ENCODE assay signal across 28 cellular contexts in the genomic region with DNA sequence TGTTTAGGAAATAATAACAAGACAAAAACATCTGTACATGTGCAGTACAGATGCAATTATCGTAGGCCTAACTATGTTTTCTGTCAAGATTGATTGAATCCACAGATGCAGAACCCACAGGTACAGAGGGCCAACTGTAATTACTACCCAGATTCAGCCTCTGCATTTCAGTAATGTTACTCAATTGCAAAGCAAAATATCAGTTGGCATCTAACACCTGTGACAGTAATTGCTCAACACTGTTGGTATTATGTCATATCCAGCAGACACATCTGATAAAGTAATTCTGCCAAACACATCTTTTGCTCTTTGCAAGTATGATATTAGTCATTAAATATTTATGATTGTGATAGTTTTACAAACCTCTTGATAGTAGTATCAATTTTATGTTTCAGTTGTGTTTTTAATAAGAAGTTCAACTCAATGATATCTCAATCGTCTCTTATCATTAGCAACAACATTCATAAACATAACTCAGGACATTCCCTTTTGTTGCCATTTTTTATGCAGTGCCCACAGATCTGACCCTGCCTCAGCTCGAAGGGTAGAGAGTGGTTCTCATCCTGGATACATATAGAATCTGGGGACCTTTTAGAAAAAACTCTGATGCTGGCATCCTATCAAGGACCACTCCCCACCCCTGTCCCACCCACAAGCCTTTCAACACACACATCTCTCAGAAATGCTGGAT.
DNase-seq lines count a peak whose midpoint lies in the region; ATAC-seq and FAIRE-seq lines count a peak whose summit lies in the region.
"Had no signal": no experiment of that assay in that cellular context is flagged by ENCODE, and none has a peak within 500 bp of the region (broad histone marks: within the 10 kb centered on the region; RNA-seq: fewer than 3 reads in every experiment).

No MANE protein-coding gene starts in this region.

- H3K4me1 Mint-ChIP-seq in activated naive CD8-positive, alpha-beta T cell (ENCODE audit: low read depth): peaks cover 11% of the 10 kb centered on the region
- H3K4me1 Mint-ChIP-seq in activated naive CD8-positive, alpha-beta T cell treated with anti-CD3 and anti-CD28 coated beads for 36 hours: peaks cover 23% of the 10 kb centered on the region
- H3K4me1 Mint-ChIP-seq in T-helper 17 cell: peaks cover 18% of the 10 kb centered on the region

- no peak for ATAC-seq in T-helper 17 cell
- no peak for ATAC-seq in HG03439 (IDR thresholded peaks at IDR 0.05; ENCODE audit: unreplicated experiment)
- no peak for ATAC-seq in GM18858 (IDR thresholded peaks at IDR 0.05; ENCODE audit: unreplicated experiment)
- ATAC-seq: gastroesophageal sphincter; left lung; naive thymus-derived CD4-positive, alpha-beta T cell had no signal

- H3K27ac Mint-ChIP-seq in activated naive CD8-positive, alpha-beta T cell: peak overlapping the region; percentile 12
- no peak overlapping the region for H3K27ac Mint-ChIP-seq in activated naive CD8-positive, alpha-beta T cell treated with anti-CD3 and anti-CD28 coated beads for 36 hours
- peak overlapping the region; percentile 21 for H3K27ac Mint-ChIP-seq in T-helper 17 cell
- H3K27ac Mint-ChIP-seq: activated CD4-positive, alpha-beta T cell treated with anti-CD3 and anti-CD28 coated beads, Interleukin-2, amount 10 ng/mL, durations not matched to agents 7 days and 5 days had no signal

- H3K36me3 Mint-ChIP-seq in activated naive CD8-positive, alpha-beta T cell: peaks cover 15% of the 10 kb centered on the region
- peaks cover 29% of the 10 kb centered on the region for H3K36me3 Mint-ChIP-seq in activated naive CD8-positive, alpha-beta T cell treated with anti-CD3 and anti-CD28 coated beads for 36 hours
- H3K36me3 Mint-ChIP-seq in T-helper 17 cell (ENCODE audit: low read depth): peaks cover 11% of the 10 kb centered on the region

- H3K27me3 Mint-ChIP-seq in activated naive CD8-positive, alpha-beta T cell: no peaks in the 10 kb centered on the region
- no peaks in the 10 kb centered on the region for H3K27me3 Mint-ChIP-seq in activated naive CD8-positive, alpha-beta T cell treated with anti-CD3 and anti-CD28 coated beads for 36 hours
- H3K27me3 Mint-ChIP-seq in T-helper 17 cell: no peaks in the 10 kb centered on the region
- H3K27me3 Mint-ChIP-seq: activated CD4-positive, alpha-beta T cell treated with anti-CD3 and anti-CD28 coated beads, Interleukin-2, amount 10 ng/mL, durations not matched to agents 7 days and 5 days; naive thymus-derived CD4-positive, alpha-beta T cell had no signal

- no peak overlapping the region for H3K4me3 Mint-ChIP-seq in activated naive CD8-positive, alpha-beta T cell
- H3K4me3 Mint-ChIP-seq in activated naive CD8-positive, alpha-beta T cell treated with anti-CD3 and anti-CD28 coated beads for 36 hours: no peak overlapping the region
- H3K4me3 Mint-ChIP-seq in T-helper 17 cell: no peak overlapping the region
- H3K4me3 Mint-ChIP-seq: activated CD4-positive, alpha-beta T cell treated with anti-CD3 and anti-CD28 coated beads, Interleukin-2, amount 10 ng/mL, durations not matched to agents 7 days and 5 days; immature natural killer cell; naive thymus-derived CD4-positive, alpha-beta T cell had no signal

- H3K9me3 ChIP-seq in T-helper 17 cell (ENCODE audit: control insufficient read depth, low read length, poor library complexity, severe bottlenecking): no peaks in the 10 kb centered on the region
- H3K9me3 ChIP-seq: gastroesophageal sphincter, left lung, SJSA1, stomach, thyroid gland, vagina had no signal

- no peaks in the 10 kb centered on the region for H3K9me3 Mint-ChIP-seq in activated naive CD8-positive, alpha-beta T cell (ENCODE audit: low read depth)
- no peaks in the 10 kb centered on the region for H3K9me3 Mint-ChIP-seq in activated naive CD8-positive, alpha-beta T cell treated with anti-CD3 and anti-CD28 coated beads for 36 hours
- H3K9me3 Mint-ChIP-seq: activated CD4-positive, alpha-beta T cell treated with anti-CD3 and anti-CD28 coated beads, Interleukin-2, amount 10 ng/mL, durations not matched to agents 7 days and 5 days; immature natural killer cell; naive thymus-derived CD4-positive, alpha-beta T cell had no signal

- peak; percentile 15 for FAIRE-seq in GM18507 (lab: Jason Lieb, UNC)
- FAIRE-seq: endometrium had no signal

- no peak for DNase-seq in activated naive CD8-positive, alpha-beta T cell treated with anti-CD3 and anti-CD28 coated beads for 36 hours
- DNase-seq in GM18507 (ENCODE audit: extremely low spot score, insufficient read length, low read depth): no peak
- DNase-seq in T-helper 17 cell: no peak
- peak; percentile 2 for DNase-seq in myocyte (ENCODE audit: low read depth)
- no peak for DNase-seq in UCSD-AML1 (lab: John Stamatoyannopoulos, UW; ENCODE audit: unreplicated experiment)
- DNase-seq: activated CD4-positive, alpha-beta T cell treated with anti-CD3 and anti-CD28 coated beads, Interleukin-2, amount 10 ng/mL, durations not matched to agents 7 days and 5 days; activated effector memory CD4-positive, alpha-beta T cell treated with Interleukin-2 at 50 U/mL for 16 hours; cerebellar nuclear complex; DMS 273 treated with DMSO at 0.1 percent for 48 hours; EL; hypothalamus; immature natural killer cell; left lung; naive thymus-derived CD4-positive, alpha-beta T cell; NCI-H2029 treated with DMSO at 0.1 percent for 48 hours; NCI-H226; NCI-H748 treated with DMSO at 0.1 percent for 48 hours; occipital lobe; RPMI8226; stomach; thyroid gland had no signal
